20 cellular contexts compared by ENCODE assay signal in the genomic region with DNA sequence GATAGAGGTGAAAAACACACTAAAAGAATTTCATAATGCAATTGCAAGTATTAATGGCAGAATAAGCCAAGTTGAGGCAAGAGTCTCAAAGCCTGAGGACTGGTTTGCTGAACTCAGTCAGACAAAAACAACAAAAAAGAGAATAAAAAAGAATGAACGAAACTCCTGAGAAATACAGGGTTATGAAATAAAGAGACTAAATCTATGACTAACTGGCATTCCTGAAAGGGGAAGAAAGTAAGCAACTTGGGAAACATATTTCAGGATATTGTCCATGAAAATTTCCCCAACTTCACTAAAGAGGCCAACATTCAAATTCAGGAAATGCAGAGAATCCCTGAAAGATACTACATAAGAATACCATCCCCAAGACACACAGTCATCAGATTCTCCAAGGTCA. TPM values are rescaled to one million over a fixed set of nuclear protein-coding genes. Genes with fewer than 3 reads are reported as not detected.
DNase-seq lines count a peak whose midpoint lies in the region; FAIRE-seq and TF ChIP-seq lines count a peak whose summit lies in the region.
"Had no signal": no experiment of that assay in that cellular context is flagged by ENCODE, and none has a peak within 500 bp of the region (broad histone marks: within the 10 kb centered on the region; RNA-seq: fewer than 3 reads in every experiment).

No MANE protein-coding gene starts in this region.

- H3K9me3 ChIP-seq in breast epithelium, result no peaks in the 10 kb centered on the region

- no peaks in the 10 kb centered on the region for H3K27me3 ChIP-seq in breast epithelium
- H3K27me3 ChIP-seq in bronchial epithelial cell (ENCODE audit: control insufficient read depth, insufficient read depth, low read length), result no peaks in the 10 kb centered on the region

- no peak for TF ChIP-seq CTCF in MCF 10A (IDR thresholded peaks at IDR 0.05; ENCODE audit: unreplicated experiment)
- TF ChIP-seq CTCF in breast epithelium (IDR thresholded peaks at IDR 0.05), result no peak
- TF ChIP-seq CTCF in bronchial epithelial cell (IDR thresholded peaks at IDR 0.05; ENCODE audit: insufficient read depth, low read length, severe bottlenecking), result no peak
- no peak for TF ChIP-seq CTCF in fibroblast of villous mesenchyme (IDR thresholded peaks at IDR 0.05; ENCODE audit: insufficient read depth, low read depth, low read length)
- no peak for TF ChIP-seq CTCF in HFFc6 (IDR thresholded peaks at IDR 0.05)
- no peak for TF ChIP-seq CTCF in CD14-positive monocyte (IDR thresholded peaks at IDR 0.05)

- H3K36me3 ChIP-seq in breast epithelium (no peaks in the 10 kb centered on the region), bronchial epithelial cell (ENCODE audit: control insufficient read depth, insufficient read depth, low read length) (no peaks in the 10 kb centered on the region)

- FAIRE-seq in bronchial epithelial cell (lab: Jason Lieb, UNC), result no peak
- FAIRE-seq: GM12892, GM19239, H1, HepG2 had no signal

- H3K4me3 Mint-ChIP-seq in MCF 10A (ENCODE audit: unreplicated experiment), result no peak overlapping the region
- H3K4me3 Mint-ChIP-seq in HFFc6, result no peak overlapping the region
- no peak overlapping the region for H3K4me3 Mint-ChIP-seq in CD14-positive monocyte

- no peaks in the 10 kb centered on the region for H3K9me3 Mint-ChIP-seq in MCF 10A (ENCODE audit: unreplicated experiment)
- H3K9me3 Mint-ChIP-seq in HFFc6, result no peaks in the 10 kb centered on the region
- no peaks in the 10 kb centered on the region for H3K9me3 Mint-ChIP-seq in CD14-positive monocyte

- H3K4me1 Mint-ChIP-seq in MCF 10A (ENCODE audit: insufficient read depth, unreplicated experiment), result no peaks in the 10 kb centered on the region
- H3K4me1 Mint-ChIP-seq in HFFc6 (ENCODE audit: low read depth), result peaks cover 24% of the 10 kb centered on the region
- peaks cover 3% of the 10 kb centered on the region for H3K4me1 Mint-ChIP-seq in CD14-positive monocyte

- intact Hi-C loops in MCF 10A (cut with micrococcal nuclease), result no loop called here
- intact Hi-C loops in breast epithelium (cut with DNase I; ENCODE audit: low total_unique reads), result no loop called here
- intact Hi-C loops in CD14-positive monocyte (cut with micrococcal nuclease), result no loop called here

- H3K27ac ChIP-seq in breast epithelium, result no peak overlapping the region
- H3K27ac ChIP-seq: 22Rv1, C4-2B, PC-9, SK-N-MC had no signal

- no peak for TF ChIP-seq POLR2A in breast epithelium (IDR thresholded peaks at IDR 0.05)

- H3K4me3 ChIP-seq in breast epithelium, result no peak overlapping the region
- H3K4me3 ChIP-seq in bronchial epithelial cell (ENCODE audit: low read depth, low read length), result no peak overlapping the region
- no peak overlapping the region for H3K4me3 ChIP-seq in fibroblast of villous mesenchyme (ENCODE audit: low read depth, low read length)
- H3K4me3 ChIP-seq: PC-9, SK-N-MC had no signal

- POLR2A ChIA-PET in MCF 10A (lab: Yijun Ruan, JAX), result no interaction called here

- DNase-seq in MCF 10A (ENCODE audit: unreplicated experiment) (peak; percentile 3), breast epithelium (ENCODE audit: low spot score in 2 of 2) (no peak), bronchial epithelial cell (ENCODE audit: low read depth) (peak; percentile 12), fibroblast of villous mesenchyme (ENCODE audit: low read depth) (peak; percentile 18), HFFc6 (no peak), CD14-positive monocyte (ENCODE audit: low spot score) (no peak), pons (ENCODE audit: low spot score) (no peak), NCI-H446 (lab: John Stamatoyannopoulos, UW) (no peak)
- DNase-seq: COR-L47, DMS153, NCI-H1105 treated with DMSO at 0.1 percent for 48 hours, NCI-H187, PC-9 had no signal

- no peaks in the 10 kb centered on the region for H3K36me3 Mint-ChIP-seq in MCF 10A (ENCODE audit: insufficient read depth, unreplicated experiment)
- no peaks in the 10 kb centered on the region for H3K36me3 Mint-ChIP-seq in HFFc6 (ENCODE audit: low read depth)
- no peaks in the 10 kb centered on the region for H3K36me3 Mint-ChIP-seq in CD14-positive monocyte

- H3K27me3 Mint-ChIP-seq in MCF 10A (ENCODE audit: insufficient read depth, unreplicated experiment) (no peaks in the 10 kb centered on the region), HFFc6 (ENCODE audit: insufficient read depth) (no peaks in the 10 kb centered on the region), CD14-positive monocyte (ENCODE audit: low read depth in 3 of 3) (no peaks in the 10 kb centered on the region)

- BruUV-seq in MCF 10A (replicated peaks; lab: Mats Ljungman, UMichigan), result no TSS peak

- H3K27ac Mint-ChIP-seq in MCF 10A (ENCODE audit: low read depth, unreplicated experiment), result no peak overlapping the region
- H3K27ac Mint-ChIP-seq in HFFc6, result no peak overlapping the region
- no peak overlapping the region for H3K27ac Mint-ChIP-seq in CD14-positive monocyte

- H3K4me1 ChIP-seq in breast epithelium, result no peaks in the 10 kb centered on the region

- CTCF ChIA-PET in MCF 10A (lab: Yijun Ruan, JAX), result interaction anchor here (0.7 kb wide), 1 partner anchor 780 kb away, joined by 3 read pairs; no protein-coding TSS in a partner anchor

RNA-seq across cellular contexts. Expression of gene UBL3, which starts 47.8 kb away (rescaled TPM):
- total RNA-seq in MCF 10A (2022), result 18.2 and 22.4 TPM in 2 replicates
- 10 to 100 TPM; 32.4 to 60.7 (median 36.6) TPM for total RNA-seq in breast epithelium
- total RNA-seq in bronchial epithelial cell, result 16.1 and 19.8 TPM in 2 replicates
- 29.0 and 44.9 TPM in 2 replicates for total RNA-seq in fibroblast of villous mesenchyme
- total RNA-seq in HFFc6 (2021; fragmentation: NEBNext Ultra II Directional; extraction: Animal tissue kit (Norgen Biotek cat#: 25700)), result 10 to 100 TPM; 38.0 to 57.4 (median 44.6) TPM
- polyA plus RNA-seq in CD14-positive monocyte, result 10 to 100 TPM; 28.2 to 32.3 TPM

Comparison
In these comparisons a context has a peak if more than half of its experiments do, and no peak if none do; other contexts are left out.
1. DNase-seq: peak in MCF 10A (single experiment), bronchial epithelial cell (single experiment) and fibroblast of villous mesenchyme (single experiment); none in breast epithelium (0 of 2), HFFc6 (single experiment), CD14-positive monocyte (single experiment), pons (single experiment) and NCI-H446 (0 of 2).